15 cellular contexts compared by ENCODE assay signal in the genomic region with DNA sequence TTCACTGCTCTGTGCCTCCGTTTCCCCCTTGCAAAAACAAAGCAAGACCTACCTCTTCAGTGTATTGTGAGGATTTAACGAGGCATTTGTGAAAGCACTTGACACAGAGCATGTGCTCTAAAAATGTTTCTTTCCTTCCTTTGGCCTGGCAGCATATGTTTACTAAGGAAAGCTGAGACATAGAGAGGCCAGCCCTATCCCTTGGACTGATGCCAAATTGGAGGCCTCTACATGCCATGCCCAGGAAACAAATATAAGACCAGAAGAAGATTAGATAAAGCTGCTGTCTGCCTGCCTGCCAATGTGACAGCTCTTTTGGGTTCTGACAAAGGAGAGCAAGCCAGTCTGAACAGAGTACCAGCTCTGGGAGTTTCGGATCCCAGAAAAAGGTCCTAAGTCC. TPM values are rescaled to one million over a fixed set of nuclear protein-coding genes. Genes with fewer than 3 reads are reported as not detected.
A peak's percentile ranks its signal among the peaks of the same experiment; 100 is the strongest.
DNase-seq lines count a peak whose midpoint lies in the region; ATAC-seq, FAIRE-seq and TF ChIP-seq lines count a peak whose summit lies in the region.
"Had no signal": no experiment of that assay in that cellular context is flagged by ENCODE, and none has a peak within 500 bp of the region (broad histone marks: within the 10 kb centered on the region; RNA-seq: fewer than 3 reads in every experiment).

No MANE protein-coding gene starts in this region.

- H3K4me3 ChIP-seq in LNCaP clone FGC (ENCODE audit: low read depth, low read length) (no peak overlapping the region), K562 (no peak overlapping the region)
- H3K4me3 ChIP-seq: dorsolateral prefrontal cortex, SK-N-MC, smooth muscle cell, vagina had no signal

- TF ChIP-seq RAD21 in K562 (CRISPR knock-in tag; conservative IDR thresholded peaks at IDR 0.05 in 1 of 2, IDR thresholded peaks at IDR 0.05 in 1 of 2) = no peak

- H3K9me1 ChIP-seq in K562 (ENCODE audit: control insufficient read depth, insufficient read depth, low read length) = no peaks in the 10 kb centered on the region

- no peak for FAIRE-seq in K562 (lab: Jason Lieb, UNC)

- in situ Hi-C loops in K562 (cut with MboI) = no loop called here

- no peaks in the 10 kb centered on the region for H3K79me2 ChIP-seq in K562 (ENCODE audit: control insufficient read depth, insufficient read depth, low read length)

- CTCF ChIA-PET in K562 (lab: Yijun Ruan, JAX; ENCODE audit: low intra/inter-chr PET ratio) = no interaction called here

- no peaks in the 10 kb centered on the region; the same call in 1 of the 2 replicates for H4K20me1 ChIP-seq in K562 (replicated peaks; ENCODE audit: control insufficient read depth, insufficient read depth, low read length)

- POLR2A ChIA-PET in K562 (lab: Yijun Ruan, JAX) = interaction anchor here (0.8 kb wide), 1 partner anchor 14 kb away, joined by 3 read pairs; no protein-coding TSS in a partner anchor

- H3K36me3 ChIP-seq in K562 (ENCODE audit: control insufficient read depth, insufficient read depth, low read length) = no peaks in the 10 kb centered on the region
- H3K36me3 ChIP-seq: vagina had no signal

- peaks cover 0 to 8% of the 10 kb centered on the region in 2 experiments; a peak in 1 of 5 replicates for H3K27me3 ChIP-seq in K562 (ENCODE audit: control insufficient read depth in 2 of 2, insufficient read depth in 2 of 2, low read length in 2 of 2)
- H3K27me3 ChIP-seq: vagina had no signal

- peak; percentile 26 for DNase-seq in DMS53 treated with DMSO at 0.1 percent for 48 hours (lab: John Stamatoyannopoulos, UW; ENCODE audit: unreplicated experiment)
- peak; percentile 65 for DNase-seq in LNCaP clone FGC (ENCODE audit: low read depth)
- DNase-seq in K562 (ENCODE audit: extremely low read depth in 1 of 4, low spot score in 3 of 4) = no peak
- DNase-seq in left colon = peak in 1 of 2 donors; percentile 15
- DNase-seq in GM19240 (ENCODE audit: insufficient read length, low spot score) = no peak
- no peak for DNase-seq in stimulated activated CD4-positive, alpha-beta T cell treated with anti-CD3 and anti-CD28 coated beads, Interleukin-15, amount 100 ng/mL, for 24 hours
- no peak for DNase-seq in A172 (ENCODE audit: low spot score)
- DNase-seq: activated CD4-positive, alpha-beta T cell treated with anti-CD3 and anti-CD28 coated beads for 48 hours; activated naive CD4-positive, alpha-beta T cell; dorsolateral prefrontal cortex; NCI-H345 had no signal

- TF ChIP-seq EP300 in K562 (IDR thresholded peaks at IDR 0.05; ENCODE audit: low read length) = no peak

- H3K27ac ChIP-seq in K562 (ENCODE audit: extremely low read depth, low read depth, low read length) = no peak overlapping the region
- H3K27ac ChIP-seq: dorsolateral prefrontal cortex, SK-N-MC, vagina had no signal

- no peaks in the 10 kb centered on the region for H3K9me3 ChIP-seq in K562 (replicated peaks; ENCODE audit: control insufficient read depth, insufficient read depth, low read depth, low read length)
- H3K9me3 ChIP-seq: vagina had no signal

- WGBS in K562 (ENCODE audit: insufficient coverage, low coverage, missing lambda C conversion rate) = 4% methylated on average over 3 of the region's 3 CpGs

- no peak overlapping the region for H3K9ac ChIP-seq in K562 (ENCODE audit: insufficient read depth in 1 of 2, low read depth in 2 of 2, low read length in 2 of 2)

- ATAC-seq in K562 = no peak
- ATAC-seq in left colon = peak; percentile 77
- ATAC-seq in activated CD4-positive, CD25-positive, alpha-beta regulatory T cell treated with anti-CD3 and anti-CD28 coated beads, Interleukin-2, amount 50 U/mL, for 24 hours = no peak

- no peak overlapping the region for H2AFZ ChIP-seq in K562 (ENCODE audit: low read depth, low read length)

- TF ChIP-seq POLR2A in K562 (conservative IDR thresholded peaks at IDR 0.05) = no peak

- no peak overlapping the region for H3K4me2 ChIP-seq in K562 (ENCODE audit: insufficient read depth, low read length)
- H3K4me2 ChIP-seq: smooth muscle cell had no signal

- H3K4me1 ChIP-seq in K562 (replicated peaks in 1 of 2; ENCODE audit: control insufficient read depth in 2 of 2, insufficient read depth in 2 of 2, low read length in 2 of 2) = no peaks in the 10 kb centered on the region
- H3K4me1 ChIP-seq: vagina had no signal

- intact Hi-C loops in K562 (cut with micrococcal nuclease) (no loop called here), left colon (cut with DNase I, micrococcal nuclease) (no loop called here)

- BruUV-seq in K562 (replicated peaks; lab: Mats Ljungman, UMichigan) = no TSS peak

- TF ChIP-seq CTCF in LNCaP clone FGC (IDR thresholded peaks at IDR 0.05; ENCODE audit: control insufficient read depth, extremely low read depth, insufficient read depth) (no peak), K562 (IDR thresholded peaks at IDR 0.05 in 2 of 3, conservative IDR thresholded peaks at IDR 0.05 in 1 of 3; ENCODE audit: insufficient read depth in 2 of 3, low read depth in 1 of 3, low read length in 3 of 3) (no peak)

TF ChIP-seq in K562, 482 proteins besides CTCF, POLR2A, EP300 and RAD21 (continues in another document):
- TF ChIP-seq GABPB2 (CRISPR knock-in tag; conservative IDR thresholded peaks at IDR 0.05) = no peak
- TF ChIP-seq, protein P1, sequence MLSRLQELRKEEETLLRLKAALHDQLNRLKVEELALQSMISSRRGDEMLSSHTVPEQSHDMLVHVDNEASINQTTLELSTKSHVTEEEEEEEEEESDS (CRISPR knock-in tag; IDR thresholded peaks at IDR 0.05) = no peak
- peak; percentile 23; the same call in 1 of the 2 replicates for TF ChIP-seq NFIC (IDR thresholded peaks at IDR 0.05)

RNA-seq across cellular contexts. Expression of gene OTUD6A, which starts 25.6 kb away (rescaled TPM):
- total RNA-seq in K562 (2011; cell fraction: chromatin; rRNA removed; ENCODE audit: low replicate concordance) = not detected in 2 replicates
- total RNA-seq in K562 (2011; cell fraction: nucleolus; rRNA removed) = not detected in 2 replicates
- not detected in 2 replicates for total RNA-seq in K562 (2011; cell fraction: nucleoplasm; rRNA removed)
- total RNA-seq in K562 (2014; rRNA removed) = 0.12 TPM in 1 of 2 replicates, not detected in the other
- total RNA-seq in K562 (2014; rRNA removed; fragmentation: Illumina TruSeq; extraction: Trizol) = not detected in 2 replicates
- not detected in 2 replicates for total RNA-seq in K562 (2015; rRNA removed; fragmentation: Illumina TruSeq; extraction: Trizol)
- total RNA-seq in K562 (2021) = not detected in 2 replicates
- not detected in 2 replicates for polyA plus RNA-seq in K562 (2011; rRNA removed)
- polyA plus RNA-seq in K562 (2011; cell fraction: cytosol; rRNA removed) = not detected in 2 replicates
- polyA plus RNA-seq in K562 (2011; cell fraction: nucleus; rRNA removed) = not detected in 2 replicates
- 0.08 and 0.37 TPM in 2 replicates for polyA plus RNA-seq in K562 (2012)
- not detected in 2 replicates for polyA plus RNA-seq in K562 (2014; fragmentation: Illumina TruSeq; extraction: Trizol)
- not detected for polyA plus RNA-seq in K562 (2014; fragmentation: Nextera tagmentation; extraction: Ambion mirVana)
- not detected in 2 replicates for polyA plus RNA-seq in K562 (2014; rRNA removed)
- not detected in 2 replicates for polyA minus RNA-seq in K562 (2011; rRNA and poly(A)+ RNA removed)
- polyA minus RNA-seq in K562 (2011; cell fraction: cytosol; rRNA and poly(A)+ RNA removed) = not detected in 2 replicates
- polyA minus RNA-seq in K562 (2011; cell fraction: nucleus; rRNA and poly(A)+ RNA removed) = not detected in 2 replicates
- not detected for total RNA-seq in left colon
- total RNA-seq in A172 (2014; rRNA removed; shearing (Covaris generic)) = not detected in 2 replicates
- total RNA-seq: smooth muscle cell, vagina had no signal
- polyA plus RNA-seq: smooth muscle cell had no signal

RNA-seq across cellular contexts. Expression of gene AWAT2, which starts 38.1 kb away (rescaled TPM):
- total RNA-seq in K562 (2011; cell fraction: chromatin; rRNA removed; ENCODE audit: low replicate concordance) = not detected in 2 replicates
- total RNA-seq in K562 (2011; cell fraction: nucleolus; rRNA removed) = not detected in 2 replicates
- not detected in 2 replicates for total RNA-seq in K562 (2011; cell fraction: nucleoplasm; rRNA removed)
- total RNA-seq in K562 (2014; rRNA removed) (not detected in 2 replicates), K562 (2014; rRNA removed; fragmentation: Illumina TruSeq; extraction: Trizol) (not detected in 2 replicates), K562 (2015; rRNA removed; fragmentation: Illumina TruSeq; extraction: Trizol) (not detected in 2 replicates), K562 (2021) (not detected in 2 replicates), left colon (not detected)
- polyA plus RNA-seq in K562 (2011; rRNA removed) (not detected in 2 replicates), K562 (2014; fragmentation: Illumina TruSeq; extraction: Trizol) (not detected in 2 replicates), K562 (2014; fragmentation: Nextera tagmentation; extraction: Ambion mirVana) (not detected), K562 (2014; rRNA removed) (not detected in 2 replicates)
- polyA plus RNA-seq in K562 (2011; cell fraction: cytosol; rRNA removed) = not detected in 2 replicates
- polyA plus RNA-seq in K562 (2011; cell fraction: nucleus; rRNA removed) = not detected in 2 replicates
- polyA plus RNA-seq in K562 (2012) = not detected in 2 replicates
- not detected in 2 replicates for polyA minus RNA-seq in K562 (2011; rRNA and poly(A)+ RNA removed)
- not detected in 2 replicates for polyA minus RNA-seq in K562 (2011; cell fraction: cytosol; rRNA and poly(A)+ RNA removed)
- not detected in 2 replicates for polyA minus RNA-seq in K562 (2011; cell fraction: nucleus; rRNA and poly(A)+ RNA removed)
- not detected in 2 replicates for total RNA-seq in A172 (2014; rRNA removed; shearing (Covaris generic))
- total RNA-seq: dorsolateral prefrontal cortex, smooth muscle cell, vagina had no signal
- polyA plus RNA-seq: smooth muscle cell had no signal

RNA-seq across cellular contexts. Expression of gene IGBP1, which starts 45.4 kb away (rescaled TPM):
- 12.5 and 13.5 TPM in 2 replicates for total RNA-seq in K562 (2011; cell fraction: chromatin; rRNA removed; ENCODE audit: low replicate concordance)
- total RNA-seq in K562 (2011; cell fraction: nucleolus; rRNA removed) = 14.3 and 15.3 TPM in 2 replicates
- 15.7 and 19.6 TPM in 2 replicates for total RNA-seq in K562 (2011; cell fraction: nucleoplasm; rRNA removed)
- total RNA-seq in K562 (2014; rRNA removed) (42.4 and 47.3 TPM in 2 replicates), K562 (2014; rRNA removed; fragmentation: Illumina TruSeq; extraction: Trizol) (48.2 and 55.2 TPM in 2 replicates), K562 (2015; rRNA removed; fragmentation: Illumina TruSeq; extraction: Trizol) (35.3 and 36.6 TPM in 2 replicates), K562 (2021) (37.3 and 40.3 TPM in 2 replicates), left colon (10 to 100 TPM; 64.0 to 85.0 TPM)
- polyA plus RNA-seq in K562 (2011; rRNA removed) (83.1 and 91.8 TPM in 2 replicates), K562 (2014; fragmentation: Illumina TruSeq; extraction: Trizol) (55.0 and 58.4 TPM in 2 replicates), K562 (2014; fragmentation: Nextera tagmentation; extraction: Ambion mirVana) (10 to 100 TPM; 79.3 to 91.5 TPM), K562 (2014; rRNA removed) (41.2 and 52.8 TPM in 2 replicates)
- polyA plus RNA-seq in K562 (2011; cell fraction: cytosol; rRNA removed) = 37.3 and 61.2 TPM in 2 replicates
- 14.7 and 27.9 TPM in 2 replicates for polyA plus RNA-seq in K562 (2011; cell fraction: nucleus; rRNA removed)
- 40.0 and 95.2 TPM in 2 replicates for polyA plus RNA-seq in K562 (2012)
- 62.9 and 98.2 TPM in 2 replicates for polyA minus RNA-seq in K562 (2011; rRNA and poly(A)+ RNA removed)
- polyA minus RNA-seq in K562 (2011; cell fraction: cytosol; rRNA and poly(A)+ RNA removed) = 17.2 and 22.7 TPM in 2 replicates
- polyA minus RNA-seq in K562 (2011; cell fraction: nucleus; rRNA and poly(A)+ RNA removed) = 8.8 and 13.3 TPM in 2 replicates
- 44.1 and 45.0 TPM in 2 replicates for total RNA-seq in A172 (2014; rRNA removed; shearing (Covaris generic))

Comparison
In these comparisons a context has a peak if more than half of its experiments do, and no peak if none do; other contexts are left out.
1. DNase-seq: peak in DMS53 treated with DMSO at 0.1 percent for 48 hours (single experiment) and LNCaP clone FGC (single experiment); none in K562 (0 of 4), GM19240 (single experiment), stimulated activated CD4-positive, alpha-beta T cell treated with anti-CD3 and anti-CD28 coated beads, Interleukin-15, amount 100 ng/mL, for 24 hours (single experiment) and A172 (single experiment).